ENCODE assay signal across 24 cellular contexts in the genomic region with DNA sequence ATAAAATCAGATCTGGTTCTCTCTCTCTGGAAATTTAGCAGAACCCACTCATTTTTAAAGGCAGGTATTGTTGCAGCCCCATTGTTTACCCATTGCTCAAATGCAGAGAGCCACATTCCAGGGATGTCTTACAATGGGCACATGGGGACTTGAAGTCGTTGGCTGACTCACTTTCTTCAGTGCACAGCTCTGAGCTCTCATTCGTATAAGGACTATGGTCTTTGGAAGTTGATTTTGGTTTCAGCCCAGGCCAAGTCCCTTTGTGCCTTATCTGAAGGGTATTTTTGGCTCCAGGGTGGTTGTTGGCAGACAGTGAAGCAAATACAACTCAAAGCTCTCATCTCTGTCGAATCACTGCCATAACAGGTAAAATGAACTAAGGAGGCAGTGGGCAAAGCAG. TPM values are rescaled to one million over a fixed set of nuclear protein-coding genes. Genes with fewer than 3 reads are reported as not detected.
DNase-seq lines count a peak whose midpoint lies in the region; ATAC-seq and TF ChIP-seq lines count a peak whose summit lies in the region.
"Had no signal": no experiment of that assay in that cellular context is flagged by ENCODE, and none has a peak within 500 bp of the region (broad histone marks: within the 10 kb centered on the region; RNA-seq: fewer than 3 reads in every experiment).

No MANE protein-coding gene starts in this region.

- intact Hi-C loops in Right ventricle myocardium superior (cut with DNase I) = no loop called here
- intact Hi-C loops in mammary epithelial cell (cut with micrococcal nuclease) = no loop called here
- intact Hi-C loops in sciatic nerve (cut with DNase I) = no loop called here

- no peaks in the 10 kb centered on the region for H3K79me2 ChIP-seq in mammary epithelial cell (ENCODE audit: insufficient read depth, low read length)
- H3K79me2 ChIP-seq: parathyroid adenoma had no signal

- TF ChIP-seq CTCF in right atrium auricular region (IDR thresholded peaks at IDR 0.05) (no peak), mammary epithelial cell (conservative IDR thresholded peaks at IDR 0.05 in 1 of 2, IDR thresholded peaks at IDR 0.05 in 1 of 2; ENCODE audit: extremely low read depth in 1 of 2, insufficient read depth in 1 of 2, low read depth in 1 of 2, low read length in 2 of 2) (no peak), upper lobe of left lung (IDR thresholded peaks at IDR 0.05) (no peak)

- in situ Hi-C loops in mammary epithelial cell (cut with MboI; ENCODE audit: low sequenced_read_pairs in 2 of 2) = no loop called here

- no TSS peak for BruUV-seq in mammary epithelial cell (replicated peaks; lab: Mats Ljungman, UMichigan)

- TF ChIP-seq EP300 in upper lobe of left lung (IDR thresholded peaks at IDR 0.05) = no peak

- CTCF ChIA-PET in mammary epithelial cell (lab: Charles Lee; ENCODE audit: low non-redundant PET) = no interaction called here

- no peak for TF ChIP-seq POLR2A in upper lobe of left lung (IDR thresholded peaks at IDR 0.05)

- dilution Hi-C loops in mammary epithelial cell (cut with HindIII; ENCODE audit: low sequenced_read_pairs) = no loop called here

- no peak overlapping the region for H3K9ac ChIP-seq in mammary epithelial cell (ENCODE audit: insufficient read depth, low read length)
- H3K9ac ChIP-seq: parathyroid adenoma had no signal

- no peaks in the 10 kb centered on the region for H4K20me1 ChIP-seq in mammary epithelial cell (ENCODE audit: insufficient read depth, low read length)

- ATAC-seq in Right ventricle myocardium superior (ENCODE audit: poor library complexity) (peak; percentile 79), upper lobe of left lung (ENCODE audit: low FRiP score in 2 of 2) (peak; percentile 48 to 70), sciatic nerve (no peak)
- ATAC-seq: activated T-cell treated with anti-CD3 and anti-CD28 coated beads, Interleukin-2, amount 50 U/mL, for 72 hours; naive thymus-derived CD8-positive, alpha-beta T cell had no signal

- 30% methylated on average over 3 of the region's 3 CpGs for WGBS in mammary epithelial cell (ENCODE audit: low coverage, missing lambda C conversion rate)
- WGBS in upper lobe of left lung, 2 donors = 48 to 57% methylated on average over 3 of the region's 3 CpGs

- H3K9me3 ChIP-seq in right atrium auricular region (peaks cover 0 to 7% of the 10 kb centered on the region in 2 donors), mammary epithelial cell (replicated peaks; ENCODE audit: insufficient read depth, low read length) (no peaks in the 10 kb centered on the region), upper lobe of left lung (peaks cover 0 to 6% (median 0%) of the 10 kb centered on the region in 4 donors)
- H3K9me3 ChIP-seq: BE2C, sigmoid colon had no signal

- H3K4me2 ChIP-seq in mammary epithelial cell (ENCODE audit: insufficient read depth, low read depth, low read length) = peak overlapping the region; percentile 28

- H3K36me3 ChIP-seq in right atrium auricular region (no peaks in the 10 kb centered on the region), mammary epithelial cell (ENCODE audit: insufficient read depth, low read length) (no peaks in the 10 kb centered on the region), upper lobe of left lung (no peaks in the 10 kb centered on the region)
- H3K36me3 ChIP-seq: BE2C, sigmoid colon had no signal

- no peak overlapping the region for H2AFZ ChIP-seq in mammary epithelial cell (ENCODE audit: low read depth, low read length)
- H2AFZ ChIP-seq: parathyroid adenoma had no signal

- H3K4me1 ChIP-seq in right atrium auricular region = no peaks in the 10 kb centered on the region
- peaks cover 25% of the 10 kb centered on the region for H3K4me1 ChIP-seq in mammary epithelial cell (ENCODE audit: insufficient read depth, low read length)
- no peaks in the 10 kb centered on the region for H3K4me1 ChIP-seq in upper lobe of left lung
- H3K4me1 ChIP-seq: BE2C, parathyroid adenoma, sigmoid colon had no signal

- H3K4me3 ChIP-seq in right atrium auricular region (no peak overlapping the region), mammary epithelial cell (replicated peaks in 1 of 3; ENCODE audit: insufficient read depth in 1 of 3, low read depth in 2 of 3, low read length in 3 of 3) (no peak overlapping the region), upper lobe of left lung (no peak overlapping the region)
- H3K4me3 ChIP-seq: sigmoid colon had no signal

- H3K27me3 ChIP-seq in right atrium auricular region = no peaks in the 10 kb centered on the region
- no peaks in the 10 kb centered on the region for H3K27me3 ChIP-seq in mammary epithelial cell (ENCODE audit: insufficient read depth, low read length)
- no peaks in the 10 kb centered on the region for H3K27me3 ChIP-seq in upper lobe of left lung
- H3K27me3 ChIP-seq: BE2C, sigmoid colon had no signal

- DNase-seq in Right ventricle myocardium superior (no peak), right atrium auricular region (ENCODE audit: low spot score) (no peak), mammary epithelial cell (no peak), islet precursor cell (peak; percentile 75), upper lobe of left lung (peak in 1 of 2 donors; percentile 58), sciatic nerve (ENCODE audit: low spot score) (no peak), SK-N-DZ (ENCODE audit: low spot score) (no peak), NCI-H82 (lab: John Stamatoyannopoulos, UW) (no peak)
- DNase-seq: activated naive CD4-positive, alpha-beta T cell treated with anti-CD3 and anti-CD28 coated beads, Interleukin-2, amount 10 ng/mL, durations not matched to agents 7 days and 5 days; activated T-cell treated with anti-CD3 and anti-CD28 coated beads, Interleukin-2, amount 50 U/mL, for 72 hours; anterior cingulate cortex; BE2C; cerebellar nuclear complex; foreskin melanocyte; Karpas-422; naive thymus-derived CD8-positive, alpha-beta T cell; NCI-H1048; NCI-H2029 treated with DMSO at 0.1 percent for 48 hours; NK-92 treated with Interleukin-12 subunit alpha and Interleukin-12 subunit beta, amount 100 ng/mL, for 24 hours; sigmoid colon; substantia nigra had no signal

- H3K27ac ChIP-seq in right atrium auricular region (no peak overlapping the region), mammary epithelial cell (ENCODE audit: insufficient read depth, low read depth, low read length) (no peak overlapping the region), upper lobe of left lung (no peak overlapping the region)
- H3K27ac ChIP-seq: parathyroid adenoma, sigmoid colon had no signal

RNA-seq across cellular contexts. Expression of a gene that starts 47.3 kb away (rescaled TPM):
- not detected for total RNA-seq in Right ventricle myocardium superior
- total RNA-seq in right atrium auricular region = 1 to 10 TPM in 1 of 2 donors, not detected in 1; 1.1 TPM
- under 1 TPM in 1 of 2 donors, not detected in 1; 0.17 TPM for total RNA-seq in mammary epithelial cell
- not detected for polyA plus RNA-seq in mammary epithelial cell
- polyA minus RNA-seq in mammary epithelial cell = not detected
- total RNA-seq in upper lobe of left lung = 1 to 10 TPM in 4 of 6 donors, not detected in 2; 1.6 to 4.5 (median 2.4) TPM
- not detected for total RNA-seq in sciatic nerve
- polyA plus RNA-seq in SK-N-DZ (2014; cell fraction: cytosol; rRNA removed) = 4.9 and 6.2 TPM in 2 replicates
- 1.7 and 3.0 TPM in 2 replicates for polyA plus RNA-seq in SK-N-DZ (2014; cell fraction: nucleus; rRNA removed)
- total RNA-seq: A673; activated T-cell treated with anti-CD3 and anti-CD28 coated beads, Interleukin-2, amount 50 U/mL, for 72 hours; naive thymus-derived CD8-positive, alpha-beta T cell; NCI-H460 had no signal
- polyA plus RNA-seq: naive thymus-derived CD8-positive, alpha-beta T cell had no signal
